ENCODE assay signal across 8 cellular contexts in the genomic region with DNA sequence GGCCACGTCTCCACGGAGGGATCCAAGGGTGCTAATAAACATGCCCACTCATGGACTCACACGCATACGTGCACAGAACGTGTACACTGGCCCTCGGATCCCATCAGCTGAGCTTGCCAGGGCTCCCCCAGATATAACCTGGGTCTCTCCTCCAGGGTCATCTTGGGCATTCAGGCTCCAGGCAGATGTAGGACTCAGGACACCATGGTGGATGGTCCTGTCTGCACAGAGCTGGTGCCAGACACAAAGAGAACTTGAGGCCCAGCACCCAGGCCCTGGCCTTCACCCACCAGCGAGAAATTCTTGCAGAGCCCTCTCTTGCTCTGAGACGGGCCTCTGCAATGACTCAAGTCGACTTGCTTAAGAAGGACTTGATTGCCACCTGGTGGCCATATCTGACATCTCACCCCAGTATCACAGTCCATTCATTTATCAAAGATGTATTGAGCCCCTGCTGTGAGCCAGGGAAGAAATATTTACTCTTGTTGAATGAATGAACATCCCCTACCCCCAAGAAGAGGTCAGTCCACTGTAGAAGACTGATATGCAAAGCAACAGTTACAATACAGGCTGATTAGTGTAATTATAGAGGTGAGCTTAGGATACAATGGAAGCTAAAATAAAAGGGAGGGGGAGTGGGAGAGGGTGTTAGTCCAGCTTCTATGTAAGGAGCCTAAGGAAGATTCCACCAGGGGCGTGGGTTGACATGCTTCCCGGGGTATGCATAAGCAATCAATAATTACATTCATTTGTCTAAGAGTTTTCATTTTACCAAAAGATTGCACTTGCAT. TPM values are rescaled to one million over a fixed set of nuclear protein-coding genes. Genes with fewer than 3 reads are reported as not detected.
DNase-seq lines count a peak whose midpoint lies in the region; ATAC-seq and TF ChIP-seq lines count a peak whose summit lies in the region.

No MANE protein-coding gene starts in this region.

- H3K36me3 ChIP-seq in adrenal gland (replicated peaks in 1 of 2): no peaks in the 10 kb centered on the region
- no peaks in the 10 kb centered on the region for H3K36me3 ChIP-seq in heart right ventricle

- H3K4me3 ChIP-seq in adrenal gland: no peak overlapping the region
- H3K4me3 ChIP-seq in heart right ventricle: no peak overlapping the region

- H3K9me3 Mint-ChIP-seq in T-cell: no peaks in the 10 kb centered on the region

- H3K27me3 ChIP-seq in adrenal gland (no peaks in the 10 kb centered on the region), heart right ventricle (peaks cover 0 to 29% (median 17%) of the 10 kb centered on the region in 7 donors)

- intact Hi-C loops in adrenal gland (cut with DNase I): loop anchor here in 1 of 2 donors (10.0 kb wide), 1 partner anchor 53 kb away; no protein-coding TSS in a partner anchor
- intact Hi-C loops in heart right ventricle (cut with DNase I): loop anchor here in 8 of 10 donors (1.0 to 10.0 kb wide), 6 partner anchors 45 to 403 kb away; a partner anchor contains a TSS

- TF ChIP-seq POLR2A in adrenal gland (IDR thresholded peaks at IDR 0.05): no peak

- ATAC-seq in HG02571 (IDR thresholded peaks at IDR 0.05; ENCODE audit: unreplicated experiment): peak; percentile 65
- ATAC-seq in T-cell (replicated peaks in 1 of 4): peak; percentile 89 to 99 (median 94)
- peak; percentile 80 to 90 (median 86) for ATAC-seq in heart right ventricle
- ATAC-seq in GM18907 (IDR thresholded peaks at IDR 0.05; ENCODE audit: unreplicated experiment): no peak

- TF ChIP-seq CTCF in adrenal gland (IDR thresholded peaks at IDR 0.05) (peak; percentile 74 to 97 (median 94)), heart right ventricle (IDR thresholded peaks at IDR 0.05) (peak; percentile 76 to 90 (median 85))

- H3K27ac Mint-ChIP-seq in T-cell: no peak overlapping the region

- H3K27ac ChIP-seq in adrenal gland (no peak overlapping the region), heart right ventricle (no peak overlapping the region)

- H3K36me3 Mint-ChIP-seq in T-cell: no peaks in the 10 kb centered on the region

- CTCF ChIA-PET in T-cell (lab: Charles Lee): interaction anchor here (0.5 to 2.6 kb wide), 8 partner anchors 9 to 286 kb away, joined by 3 to 15 read pairs (median 4); no protein-coding TSS in a partner anchor

- H3K27me3 Mint-ChIP-seq in T-cell: peaks cover 11 to 31% of the 10 kb centered on the region in 2 donors

- WGBS in adrenal gland, 4 donors: 1 to 30% (median 24%) methylated on average over 4 to 11 of the region's 11 CpGs
- 34 to 35% methylated on average over 11 of the region's 11 CpGs for WGBS in heart right ventricle, 2 donors

- H3K9me3 ChIP-seq in adrenal gland (replicated peaks in 1 of 3) (no peaks in the 10 kb centered on the region), heart right ventricle (no peaks in the 10 kb centered on the region)

- POLR2A ChIA-PET in T-cell (lab: Charles Lee): no interaction called here

- H3K4me1 ChIP-seq in adrenal gland (replicated peaks in 1 of 2) (no peaks in the 10 kb centered on the region), heart right ventricle (peaks cover 0 to 23% (median 11%) of the 10 kb centered on the region in 9 donors)

- peak; percentile 83 for DNase-seq in DMS153 treated with DMSO at 0.1 percent for 48 hours (lab: John Stamatoyannopoulos, UW; ENCODE audit: unreplicated experiment)
- peak; percentile 93 for DNase-seq in NCI-H1694 (lab: John Stamatoyannopoulos, UW)
- peak; percentile 49 to 86 (median 78) for DNase-seq in T-cell
- DNase-seq in adrenal gland: peak; percentile 89 to 99 (median 97)
- DNase-seq in heart right ventricle: peak; percentile 60 to 91
- DNase-seq in putamen (ENCODE audit: low spot score): peak; percentile 91

- H3K4me1 Mint-ChIP-seq in T-cell: peaks cover 0 to 7% (median 0%) of the 10 kb centered on the region in 3 donors

- no peak overlapping the region for H3K4me3 Mint-ChIP-seq in T-cell

RNA-seq across cellular contexts. Expression of a gene that starts 34.2 kb away (rescaled TPM):
- total RNA-seq in T-cell (10 to 100 TPM; 59.2 to 95.6 (median 71.0) TPM), adrenal gland (10 to 100 TPM; 21.9 to 56.9 (median 38.9) TPM), heart right ventricle (100 to 1,000 TPM in 4 of 10 donors, 10 to 100 TPM in 6; 39.7 to 123 (median 94.2) TPM)
- polyA plus RNA-seq in adrenal gland (10 to 100 TPM; 17.6 to 20.4 (median 18.2) TPM), heart right ventricle (10 to 100 TPM; 11.1 to 19.5 TPM)
